ENCODE assay signal across 1 cellular context in genomic region chr5:39219433-39219832, GRCh38.
TF ChIP-seq lines count a peak whose summit lies in the region.

Gene FYB1 (minus strand): TSS chr5:39219563. CDS start chr5:39202960, 16,603 bp downstream.

TF ChIP-seq in liver, 16 proteins besides CTCF, POLR2A, EP300 and RAD21:
- peak; percentile 17 for TF ChIP-seq MAX (IDR thresholded peaks at IDR 0.05)
- TF ChIP-seq, protein P1, sequence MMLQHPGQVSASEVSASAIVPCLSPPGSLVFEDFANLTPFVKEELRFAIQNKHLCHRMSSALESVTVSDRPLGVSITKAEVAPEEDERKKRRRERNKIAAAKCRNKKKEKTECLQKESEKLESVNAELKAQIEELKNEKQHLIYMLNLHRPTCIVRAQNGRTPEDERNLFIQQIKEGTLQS (IDR thresholded peaks at IDR 0.05), result no peak
- peak; percentile 37 for TF ChIP-seq YY1 (IDR thresholded peaks at IDR 0.05)
- TF ChIP-seq FOXA2 (IDR thresholded peaks at IDR 0.05), result no peak
